16 cellular contexts compared by ENCODE assay signal in the genomic region with DNA sequence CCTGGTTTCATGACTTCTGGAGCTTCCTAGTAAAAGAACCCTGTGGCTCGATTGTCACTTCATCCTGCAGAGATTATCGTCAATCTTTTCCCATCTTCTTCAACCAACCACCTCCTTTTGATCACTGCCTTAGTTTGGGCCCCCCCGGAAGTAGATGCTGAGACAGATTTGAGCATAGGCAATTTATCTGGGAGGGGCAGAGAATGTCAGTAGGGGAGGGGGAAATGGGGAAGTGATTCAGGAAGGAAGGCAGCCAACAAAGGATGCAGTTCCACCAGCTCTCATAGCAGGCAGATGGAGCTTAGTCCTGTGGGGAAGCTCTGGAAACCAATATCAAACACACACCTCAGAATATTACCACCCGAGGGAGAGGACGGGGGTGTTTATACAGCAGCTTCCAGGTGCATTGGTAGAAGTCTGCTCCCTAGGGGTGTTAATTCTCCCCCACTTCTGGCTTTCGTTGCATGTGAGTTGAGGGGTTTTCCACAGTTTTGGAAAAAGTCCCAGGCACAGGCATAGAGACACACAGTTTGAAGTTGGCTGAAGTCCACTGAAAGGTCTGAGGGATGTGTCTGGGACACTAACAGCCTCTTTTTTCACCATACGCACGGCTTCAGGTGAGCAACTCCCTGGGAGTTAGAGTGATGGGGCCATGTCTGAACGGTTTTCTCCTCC.
"Had no signal": no experiment of that assay in that cellular context is flagged by ENCODE, and none has a peak within 500 bp of the region (broad histone marks: within the 10 kb centered on the region; RNA-seq: fewer than 3 reads in every experiment).

No MANE protein-coding gene starts in this region.

- H3K4me3 ChIP-seq: suprapubic skin had no signal

- H3K27me3 ChIP-seq: suprapubic skin had no signal

- H3K9me3 ChIP-seq: suprapubic skin had no signal

- ATAC-seq: activated CD8-positive, alpha-beta memory T cell treated with anti-CD3 and anti-CD28 coated beads, Interleukin-2, amount 10 ng/mL, durations not matched to agents 7 days and 5 days; activated naive CD4-positive, alpha-beta T cell treated with anti-CD3 and anti-CD28 coated beads, Interleukin-2, amount 50 U/mL, for 72 hours; foreskin keratinocyte; left cardiac atrium; naive thymus-derived CD8-positive, alpha-beta T cell; sciatic nerve; stimulated activated naive CD8-positive, alpha-beta T cell treated with anti-CD3 and anti-CD28 coated beads, Interleukin-15, Interleukin-2, amounts not matched to agents 100 U/mL and 50 U/mL, for 24 hours had no signal

- H3K4me1 Mint-ChIP-seq: activated CD8-positive, alpha-beta memory T cell treated with anti-CD3 and anti-CD28 coated beads, Interleukin-2, amount 10 ng/mL, durations not matched to agents 7 days and 5 days had no signal

- H3K4me1 ChIP-seq: foreskin keratinocyte had no signal

- DNase-seq: activated CD4-positive, alpha-beta T cell treated with anti-CD3 and anti-CD28 coated beads, Interleukin-2, amount 50 U/mL, for 4 hours; activated CD4-positive, CD25-positive, alpha-beta regulatory T cell treated with anti-CD3 and anti-CD28 coated beads, Interleukin-2, amount 50 U/mL, for 72 hours; activated CD8-positive, alpha-beta memory T cell treated with anti-CD3 and anti-CD28 coated beads, Interleukin-2, amount 10 ng/mL, durations not matched to agents 7 days and 5 days; activated effector memory CD4-positive, alpha-beta T cell treated with anti-CD3 and anti-CD28 coated beads, Interleukin-2, amount 50 U/mL, for 16 hours; activated T-cell treated with anti-CD3 and anti-CD28 coated beads, Interleukin-2, amount 50 U/mL, for 24 hours; amniotic stem cell; foreskin keratinocyte; left cardiac atrium; naive thymus-derived CD8-positive, alpha-beta T cell; occipital lobe; stimulated activated CD4-positive, alpha-beta T cell treated with anti-CD3 and anti-CD28 coated beads, Interleukin-2, amount 100 ng/mL, for 24 hours; stimulated activated naive CD8-positive, alpha-beta T cell treated with anti-CD3 and anti-CD28 coated beads, Interleukin-15, Interleukin-2, amounts not matched to agents 100 U/mL and 50 U/mL, for 24 hours had no signal

- H3K27ac Mint-ChIP-seq: activated CD8-positive, alpha-beta memory T cell treated with anti-CD3 and anti-CD28 coated beads, Interleukin-2, amount 10 ng/mL, durations not matched to agents 7 days and 5 days; activated naive CD4-positive, alpha-beta T cell treated with anti-CD3 and anti-CD28 coated beads, Interleukin-2, amount 50 U/mL, for 72 hours; activated T-cell treated with anti-CD3 and anti-CD28 coated beads, Interleukin-2, amount 50 U/mL, for 24 hours; naive thymus-derived CD8-positive, alpha-beta T cell; type B pancreatic cell had no signal

- H3K9me3 Mint-ChIP-seq: activated naive CD4-positive, alpha-beta T cell treated with anti-CD3 and anti-CD28 coated beads, Interleukin-2, amount 50 U/mL, for 72 hours; activated T-cell treated with anti-CD3 and anti-CD28 coated beads, Interleukin-2, amount 50 U/mL, for 24 hours; naive thymus-derived CD8-positive, alpha-beta T cell; type B pancreatic cell had no signal

- H3K4me3 Mint-ChIP-seq: activated CD8-positive, alpha-beta memory T cell treated with anti-CD3 and anti-CD28 coated beads, Interleukin-2, amount 10 ng/mL, durations not matched to agents 7 days and 5 days; activated T-cell treated with anti-CD3 and anti-CD28 coated beads, Interleukin-2, amount 50 U/mL, for 24 hours; naive thymus-derived CD8-positive, alpha-beta T cell; type B pancreatic cell had no signal

- H3K36me3 ChIP-seq: suprapubic skin had no signal

- H3K27ac ChIP-seq: foreskin keratinocyte, suprapubic skin had no signal

- H3K36me3 Mint-ChIP-seq: activated CD8-positive, alpha-beta memory T cell treated with anti-CD3 and anti-CD28 coated beads, Interleukin-2, amount 10 ng/mL, durations not matched to agents 7 days and 5 days; activated naive CD4-positive, alpha-beta T cell treated with anti-CD3 and anti-CD28 coated beads, Interleukin-2, amount 50 U/mL, for 72 hours; naive thymus-derived CD8-positive, alpha-beta T cell; type B pancreatic cell had no signal
